In the genomic region with DNA sequence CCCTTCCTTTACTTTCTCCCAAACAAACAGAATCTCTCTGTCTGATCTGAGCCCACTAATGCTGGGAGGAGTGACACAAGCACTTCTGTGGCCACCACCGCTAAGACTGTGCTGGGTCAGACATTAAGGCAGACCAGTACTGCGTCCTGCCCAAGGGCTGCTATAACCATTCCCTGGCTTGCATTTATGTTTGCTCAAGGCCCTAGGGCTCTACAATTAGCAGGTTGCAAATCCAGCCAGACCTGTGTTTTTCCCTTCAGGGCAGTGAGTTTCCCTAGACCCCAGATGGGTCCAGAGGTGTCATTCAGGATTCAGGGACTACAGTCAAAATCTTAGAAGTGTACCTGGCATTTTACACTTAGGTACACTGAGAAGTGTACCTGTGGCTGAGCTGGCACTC, we compare ENCODE assay signal across 34 cellular contexts.
"Had no signal": no experiment of that assay in that cellular context is flagged by ENCODE, and none has a peak within 500 bp of the region (broad histone marks: within the 10 kb centered on the region; RNA-seq: fewer than 3 reads in every experiment).

No MANE protein-coding gene starts in this region.

- DNase-seq: Karpas-422, Kasumi-1, KG1, MG63, MM.1S, MV-4-11, NCI-H1048, NCI-H1092, NCI-H1092 treated with DMSO at 0.1 percent for 48 hours, NCI-H1105, NCI-H1105 treated with DMSO at 0.1 percent for 48 hours, NCI-H1417, NCI-H1417 treated with DMSO at 0.1 percent for 48 hours, NCI-H1436, NCI-H1436 treated with DMSO at 0.1 percent for 48 hours, NCI-H146, NCI-H1694, NCI-H1694 treated with DMSO at 0.1 percent for 48 hours, NCI-H187, NCI-H187 treated with DMSO at 0.1 percent for 48 hours, NCI-H1930, NCI-H2029, NCI-H2029 treated with DMSO at 0.1 percent for 48 hours, NCI-H2081, NCI-H2081 treated with DMSO at 0.1 percent for 48 hours, NCI-H2107, NCI-H2171, NCI-H2171 treated with DMSO at 0.1 percent for 48 hours, NCI-H2227 treated with DMSO at 0.1 percent for 48 hours, NCI-H226, NCI-H345, NCI-H446, NCI-H446 treated with DMSO at 0.1 percent for 48 hours, NCI-H510A had no signal
